ENCODE assay signal across 8 cellular contexts in genomic region chr5:158819840-158820620, GRCh38.
DNase-seq lines count a peak whose midpoint lies in the region; ATAC-seq and TF ChIP-seq lines count a peak whose summit lies in the region.

No MANE protein-coding gene starts in this region.

- H3K4me3 Mint-ChIP-seq in T-helper 17 cell: no peak overlapping the region

- H3K27me3 Mint-ChIP-seq in T-helper 17 cell: peaks cover 13% of the 10 kb centered on the region

- no peak overlapping the region for H3K4me3 ChIP-seq in MG63
- no peak overlapping the region for H3K4me3 ChIP-seq in gastroesophageal sphincter

- H3K27me3 ChIP-seq in MG63 (no peaks in the 10 kb centered on the region), gastroesophageal sphincter (peaks cover 6% of the 10 kb centered on the region)

- H3K36me3 ChIP-seq in MG63 (no peaks in the 10 kb centered on the region), gastroesophageal sphincter (no peaks in the 10 kb centered on the region)

- peaks cover 2% of the 10 kb centered on the region for H3K36me3 Mint-ChIP-seq in T-helper 17 cell (ENCODE audit: low read depth)

- ATAC-seq in GM21717 (IDR thresholded peaks at IDR 0.05; ENCODE audit: unreplicated experiment) (peak; percentile 81), gastroesophageal sphincter (no peak), T-helper 17 cell (no peak)

- no peak overlapping the region for H3K27ac ChIP-seq in gastroesophageal sphincter

- TF ChIP-seq CTCF in GM13977 (IDR thresholded peaks at IDR 0.05; ENCODE audit: extremely low read depth, insufficient read depth, missing control alignments): no peak
- no peak for TF ChIP-seq CTCF in gastroesophageal sphincter (IDR thresholded peaks at IDR 0.05)

- no peak overlapping the region for H3K27ac Mint-ChIP-seq in T-helper 17 cell

- peak; percentile 46 for DNase-seq in GM13977 (ENCODE audit: low spot score)
- DNase-seq in MG63: peak; percentile 28
- peak; percentile 30 for DNase-seq in germinal center (ENCODE audit: low spot score)
- no peak for DNase-seq in SIG-M5 (lab: John Stamatoyannopoulos, UW)
- DNase-seq in OCI-M2 (lab: John Stamatoyannopoulos, UW; ENCODE audit: unreplicated experiment): no peak
- DNase-seq in T-helper 17 cell: no peak

- H3K9me3 ChIP-seq in MG63 (peaks cover 6% of the 10 kb centered on the region), gastroesophageal sphincter (no peaks in the 10 kb centered on the region), T-helper 17 cell (ENCODE audit: control insufficient read depth, low read length, poor library complexity, severe bottlenecking) (no peaks in the 10 kb centered on the region)

- H3K4me1 ChIP-seq in gastroesophageal sphincter: peaks cover 0 to 1% (median 0%) of the 10 kb centered on the region in 3 donors

- no peak for TF ChIP-seq POLR2A in gastroesophageal sphincter (IDR thresholded peaks at IDR 0.05)

- no peak for TF ChIP-seq EP300 in gastroesophageal sphincter (IDR thresholded peaks at IDR 0.05)

- peaks cover 4% of the 10 kb centered on the region for H3K4me1 Mint-ChIP-seq in T-helper 17 cell

- 81 to 82% methylated on average over 6 to 9 of the region's 10 CpGs for WGBS in gastroesophageal sphincter (ENCODE audit: low coverage in 1 of 2), 2 donors

- in situ Hi-C loops in GM13977 (cut with MboI; ENCODE audit: low pct_unique_long_range_greater_than_20kb, low sequenced_read_pairs, unreplicated experiment): no loop called here

Comparison
In these comparisons a context has a peak if more than half of its experiments do, and no peak if none do; other contexts are left out.
1. DNase-seq: peak in GM13977 (single experiment), MG63 (single experiment) and germinal center (single experiment); none in SIG-M5 (single experiment), OCI-M2 (single experiment) and T-helper 17 cell (0 of 3).